1 cellular context compared by ENCODE assay signal in genomic region chr7:74289018-74289659, GRCh38.
A peak's percentile ranks its signal among the peaks of the same experiment; 100 is the strongest.
TF ChIP-seq lines count a peak whose summit lies in the region.

CLIP2 (plus strand) TSS chr7:74289407; CDS start chr7:74317547, 28,140 bp downstream.

TF ChIP-seq in K562, 482 proteins besides CTCF, POLR2A, EP300 and RAD21 (continued from another document and continues in another):
- 0 out of 2 replicates have a peak, but pooled peaks have one; percentile 46 for TF ChIP-seq MAX (CRISPR knock-in tag; IDR thresholded peaks at IDR 0.05)
- no peak for TF ChIP-seq NFIX (CRISPR knock-in tag; IDR thresholded peaks at IDR 0.05; ENCODE audit: low read depth)
- no peak for TF ChIP-seq SMARCB1 (IDR thresholded peaks at IDR 0.05; ENCODE audit: insufficient read length, low read depth)
- TF ChIP-seq FOXP1 (CRISPR knock-in tag; IDR thresholded peaks at IDR 0.05), result 0 out of 2 replicates have a peak, but pooled peaks have one; percentile 20
- TF ChIP-seq BDP1 (IDR thresholded peaks at IDR 0.05; ENCODE audit: insufficient read depth, insufficient read length), result no peak
- no peak for TF ChIP-seq PPARD (CRISPR knock-in tag; IDR thresholded peaks at IDR 0.05)
- no peak for TF ChIP-seq ZBTB43 (CRISPR knock-in tag; IDR thresholded peaks at IDR 0.05)
- TF ChIP-seq ZNF561 (CRISPR knock-in tag; conservative IDR thresholded peaks at IDR 0.05), result no peak
- TF ChIP-seq ZNF76 (CRISPR knock-in tag; IDR thresholded peaks at IDR 0.05; ENCODE audit: borderline replicate concordance), result 0 out of 2 replicates have a peak, but pooled peaks have one; percentile 45
- peak; percentile 62; the same call in 1 of the 2 replicates for TF ChIP-seq THAP12 (CRISPR knock-in tag; IDR thresholded peaks at IDR 0.05)
- TF ChIP-seq ZNF354B (CRISPR knock-in tag; IDR thresholded peaks at IDR 0.05), result no peak
- TF ChIP-seq DEAF1 (CRISPR knock-in tag; IDR thresholded peaks at IDR 0.05), result peak; percentile 12; the same call in 1 of the 2 replicates
- TF ChIP-seq CREB1 (IDR thresholded peaks at IDR 0.05), result 0 out of 2 replicates have a peak, but pooled peaks have one; percentile 3
- no peak for TF ChIP-seq CREB1 (CRISPR knock-in tag; IDR thresholded peaks at IDR 0.05)
- TF ChIP-seq ZNF696 (CRISPR knock-in tag; conservative IDR thresholded peaks at IDR 0.05), result no peak
- no peak for TF ChIP-seq SP2 (IDR thresholded peaks at IDR 0.05; ENCODE audit: extremely low read depth, low read depth, low read length, poor library complexity, severe bottlenecking)
- peak; percentile 70 for TF ChIP-seq POLR2G (IDR thresholded peaks at IDR 0.05; ENCODE audit: low read depth, low read length)
- TF ChIP-seq HMBOX1 (IDR thresholded peaks at IDR 0.05), result no peak
- no peak for TF ChIP-seq ZNF408 (CRISPR knock-in tag; IDR thresholded peaks at IDR 0.05; ENCODE audit: low read depth)
- TF ChIP-seq PHF20 (IDR thresholded peaks at IDR 0.05; ENCODE audit: partially characterized antibody), result peak; percentile 9
- TF ChIP-seq PKNOX1 (IDR thresholded peaks at IDR 0.05), result no peak
- TF ChIP-seq CXXC5 (CRISPR knock-in tag; IDR thresholded peaks at IDR 0.05), result peak; percentile 33; the same call in 1 of the 2 replicates
- TF ChIP-seq CHAMP1 (IDR thresholded peaks at IDR 0.05), result no peak
- no peak for TF ChIP-seq ARID3A (IDR thresholded peaks at IDR 0.05; ENCODE audit: borderline replicate concordance, low read depth, low read length)
- peak; percentile 16; the same call in 1 of the 2 replicates for TF ChIP-seq ZNF263 (CRISPR knock-in tag; IDR thresholded peaks at IDR 0.05; ENCODE audit: borderline replicate concordance)
- TF ChIP-seq FOXO4 (CRISPR knock-in tag; IDR thresholded peaks at IDR 0.05), result 0 out of 2 replicates have a peak, but pooled peaks have one; percentile 36
- no peak for TF ChIP-seq DNMT1 (IDR thresholded peaks at IDR 0.05)
- no peak for TF ChIP-seq NFIC (IDR thresholded peaks at IDR 0.05)
- TF ChIP-seq CREB5 (CRISPR knock-in tag; IDR thresholded peaks at IDR 0.05), result no peak
- TF ChIP-seq CREM (IDR thresholded peaks at IDR 0.05; ENCODE audit: low read depth), result peak; percentile 39; the same call in 1 of the 2 replicates
- no peak for TF ChIP-seq ZKSCAN3 (CRISPR knock-in tag; IDR thresholded peaks at IDR 0.05)
- TF ChIP-seq ZNF780A (CRISPR knock-in tag; IDR thresholded peaks at IDR 0.05), result no peak
- TF ChIP-seq CBX1 (IDR thresholded peaks at IDR 0.05; ENCODE audit: low read depth), result peak; percentile 23; the same call in 1 of the 2 replicates
- no peak for TF ChIP-seq TAF15 (IDR thresholded peaks at IDR 0.05; ENCODE audit: low read depth, low read length)
- no peak for TF ChIP-seq CGGBP1 (CRISPR knock-in tag; IDR thresholded peaks at IDR 0.05)
- no peak for TF ChIP-seq ZNF121 (CRISPR knock-in tag; conservative IDR thresholded peaks at IDR 0.05)
- no peak for TF ChIP-seq HSF4 (CRISPR knock-in tag; IDR thresholded peaks at IDR 0.05; ENCODE audit: borderline replicate concordance)
- no peak for TF ChIP-seq KDM4B (IDR thresholded peaks at IDR 0.05; ENCODE audit: borderline replicate concordance in 2 of 2, low read depth in 1 of 2)
- no peak for TF ChIP-seq TSHZ1 (CRISPR knock-in tag; IDR thresholded peaks at IDR 0.05)
